Comparison of ENCODE assay signal across 18 cellular contexts in the genomic region with DNA sequence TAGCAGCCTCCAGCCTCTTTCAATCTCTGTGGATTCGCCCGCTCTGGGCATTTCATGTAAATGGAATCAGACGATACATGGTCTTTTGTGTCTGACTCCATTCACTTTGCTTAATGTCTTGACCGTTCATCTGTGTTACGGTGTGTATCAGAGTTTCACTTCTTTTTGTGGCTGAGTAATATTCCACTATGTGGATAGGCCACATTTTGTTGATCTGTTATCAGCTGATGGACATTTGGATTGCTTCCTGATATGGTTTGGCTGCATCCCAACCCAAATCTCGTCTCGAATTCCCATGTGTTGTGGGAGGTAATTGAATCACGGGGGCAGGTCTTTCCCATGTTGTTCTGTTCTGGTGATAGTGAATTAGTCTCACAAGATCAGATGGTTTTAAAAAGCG.
DNase-seq lines count a peak whose midpoint lies in the region; ATAC-seq and TF ChIP-seq lines count a peak whose summit lies in the region.
"Had no signal": no experiment of that assay in that cellular context is flagged by ENCODE, and none has a peak within 500 bp of the region (broad histone marks: within the 10 kb centered on the region; RNA-seq: fewer than 3 reads in every experiment).

No MANE protein-coding gene starts in this region.

- no peak overlapping the region for H3K27ac ChIP-seq in BLaER1
- peak overlapping the region; percentile 75 for H3K27ac ChIP-seq in Karpas-422 (ENCODE audit: low read length)
- no peak overlapping the region for H3K27ac ChIP-seq in sigmoid colon
- H3K27ac ChIP-seq in gastroesophageal sphincter = no peak overlapping the region

- H3K9me3 Mint-ChIP-seq in nephron progenitor cell = peaks cover 10% of the 10 kb centered on the region
- H3K9me3 Mint-ChIP-seq: CD4-positive, alpha-beta memory T cell; GM23338; HFFc6; IgD-negative memory B cell had no signal

- no peaks in the 10 kb centered on the region for H4K20me1 ChIP-seq in BLaER1
- peaks cover 14% of the 10 kb centered on the region; the same call in 1 of the 2 replicates for H4K20me1 ChIP-seq in Karpas-422 (ENCODE audit: insufficient read depth, low read depth, low read length)

- peaks cover 93% of the 10 kb centered on the region for H3K79me2 ChIP-seq in Karpas-422 (ENCODE audit: low read length)

- H3K4me1 ChIP-seq in BLaER1 = peaks cover 43% of the 10 kb centered on the region
- peaks cover 91% of the 10 kb centered on the region for H3K4me1 ChIP-seq in Karpas-422 (ENCODE audit: low read length)
- no peaks in the 10 kb centered on the region for H3K4me1 ChIP-seq in sigmoid colon
- no peaks in the 10 kb centered on the region for H3K4me1 ChIP-seq in gastroesophageal sphincter

- H3K27me3 Mint-ChIP-seq in nephron progenitor cell (ENCODE audit: low read depth, poor library complexity) = peaks cover 4% of the 10 kb centered on the region
- H3K27me3 Mint-ChIP-seq: CD4-positive, alpha-beta memory T cell; IgD-negative memory B cell had no signal

- H3K36me3 Mint-ChIP-seq in nephron progenitor cell (ENCODE audit: low read depth) = peaks cover 8% of the 10 kb centered on the region

- H3K4me2 ChIP-seq in BLaER1 = peak overlapping the region; percentile 68; the same call in 1 of the 2 replicates
- no peak overlapping the region for H3K4me2 ChIP-seq in Karpas-422 (ENCODE audit: low read depth, low read length, poor library complexity, severe bottlenecking)
- H3K4me2 ChIP-seq: GM23338 had no signal

- TF ChIP-seq CTCF in nephron progenitor cell (IDR thresholded peaks at IDR 0.05) = no peak
- TF ChIP-seq CTCF in sigmoid colon (IDR thresholded peaks at IDR 0.05) = no peak
- no peak for TF ChIP-seq CTCF in gastroesophageal sphincter (IDR thresholded peaks at IDR 0.05)

- 78 to 88% methylated on average over 9 of the region's 9 CpGs for WGBS in sigmoid colon, 2 donors
- WGBS in gastroesophageal sphincter (ENCODE audit: low coverage in 1 of 2), 2 donors = 75 to 88% methylated on average over 6 to 9 of the region's 9 CpGs

- H3K9me2 ChIP-seq in Karpas-422 (replicated peaks; ENCODE audit: insufficient read depth, low read length) = no peaks in the 10 kb centered on the region

- no peak overlapping the region for H3K4me3 ChIP-seq in BLaER1
- no peak overlapping the region for H3K4me3 ChIP-seq in Karpas-422 (ENCODE audit: low read length)
- H3K4me3 ChIP-seq in sigmoid colon = no peak overlapping the region
- H3K4me3 ChIP-seq in gastroesophageal sphincter = no peak overlapping the region
- H3K4me3 ChIP-seq: GM23338 had no signal

- H3K36me3 ChIP-seq in BLaER1 (no peaks in the 10 kb centered on the region), Karpas-422 (ENCODE audit: insufficient read depth, low read length) (peaks cover 37% of the 10 kb centered on the region), sigmoid colon (no peaks in the 10 kb centered on the region), gastroesophageal sphincter (no peaks in the 10 kb centered on the region)

- H3K4me1 Mint-ChIP-seq in nephron progenitor cell = peaks cover 14% of the 10 kb centered on the region
- H3K4me1 Mint-ChIP-seq: CD14-positive monocyte; CD4-positive, alpha-beta memory T cell had no signal

- H3K9me3 ChIP-seq in BLaER1 = no peaks in the 10 kb centered on the region
- H3K9me3 ChIP-seq in Karpas-422 (ENCODE audit: low read length) = no peaks in the 10 kb centered on the region
- no peaks in the 10 kb centered on the region for H3K9me3 ChIP-seq in sigmoid colon
- no peaks in the 10 kb centered on the region for H3K9me3 ChIP-seq in gastroesophageal sphincter

- intact Hi-C loops in sigmoid colon (cut with DNase I) = no loop called here

- DNase-seq in Karpas-422 (no peak), nephron progenitor cell (no peak), sigmoid colon (peak; percentile 21), activated gamma-delta T cell treated with Interleukin-2 at 50 U/mL for 16 hours (no peak)
- DNase-seq: CD4-positive, alpha-beta memory T cell; DMS79 treated with DMSO at 0.1 percent for 48 hours; GF-D8; HCEC 1CT; HFFc6; KBM-7 had no signal

- peak overlapping the region; percentile 44 for H3K27ac Mint-ChIP-seq in nephron progenitor cell
- H3K27ac Mint-ChIP-seq: GM23338, HFFc6 had no signal

- H3K4me3 Mint-ChIP-seq in nephron progenitor cell = no peak overlapping the region
- H3K4me3 Mint-ChIP-seq: CD14-positive monocyte; CD4-positive, alpha-beta memory T cell; GM23338; HFFc6 had no signal

- H3K27me3 ChIP-seq in BLaER1 (no peaks in the 10 kb centered on the region; the same call in 1 of the 2 replicates), Karpas-422 (ENCODE audit: low read length) (no peaks in the 10 kb centered on the region), sigmoid colon (no peaks in the 10 kb centered on the region), gastroesophageal sphincter (no peaks in the 10 kb centered on the region)

- ATAC-seq in GM18861 (IDR thresholded peaks at IDR 0.05; ENCODE audit: unreplicated experiment) (no peak), gastroesophageal sphincter (no peak), GM19397 (IDR thresholded peaks at IDR 0.05; ENCODE audit: unreplicated experiment) (no peak)
- ATAC-seq: GM23338, HepG2 had no signal

- TF ChIP-seq POLR2A in sigmoid colon (IDR thresholded peaks at IDR 0.05) (no peak), gastroesophageal sphincter (IDR thresholded peaks at IDR 0.05) (no peak)

- TF ChIP-seq EP300 in sigmoid colon (IDR thresholded peaks at IDR 0.05) = no peak
- no peak for TF ChIP-seq EP300 in gastroesophageal sphincter (IDR thresholded peaks at IDR 0.05)

- H2AFZ ChIP-seq in Karpas-422 (ENCODE audit: low read length) = no peak overlapping the region
- H2AFZ ChIP-seq: GM23338 had no signal

- H3K9ac ChIP-seq in BLaER1 = no peak overlapping the region
- H3K9ac ChIP-seq in Karpas-422 (ENCODE audit: low read length) = no peak overlapping the region
